Comparison of ENCODE assay signal across 9 cellular contexts in genomic region chr1:2174348-2175054, GRCh38. TPM values are rescaled to one million over a fixed set of nuclear protein-coding genes. Genes with fewer than 3 reads are reported as not detected.
DNase-seq lines count a peak whose midpoint lies in the region; ATAC-seq and TF ChIP-seq lines count a peak whose summit lies in the region.
"Had no signal": no experiment of that assay in that cellular context is flagged by ENCODE, and none has a peak within 500 bp of the region (broad histone marks: within the 10 kb centered on the region; RNA-seq: fewer than 3 reads in every experiment).

No MANE protein-coding gene starts in this region.

- no peak overlapping the region for H3K27ac Mint-ChIP-seq in naive B cell

- peak; percentile 98 for TF ChIP-seq CTCF in AG09309 (IDR thresholded peaks at IDR 0.05; ENCODE audit: control insufficient read depth, insufficient read depth, low read depth, low read length, missing control alignments)
- peak; percentile 83 for TF ChIP-seq CTCF in GM13976 (IDR thresholded peaks at IDR 0.05; ENCODE audit: borderline replicate concordance, control extremely low read depth, extremely low read depth, insufficient read depth, missing control alignments)

- peaks cover 0 to 11% (median 7%) of the 10 kb centered on the region in 3 donors for H3K4me1 Mint-ChIP-seq in naive B cell
- H3K4me1 Mint-ChIP-seq: immature natural killer cell had no signal

- no peaks in the 10 kb centered on the region for H3K9me3 Mint-ChIP-seq in naive B cell
- H3K9me3 Mint-ChIP-seq: immature natural killer cell had no signal

- ATAC-seq in naive B cell (ENCODE audit: low read depth in 2 of 2), result peak; percentile 21 to 49

- no peaks in the 10 kb centered on the region for H3K36me3 Mint-ChIP-seq in naive B cell

- DNase-seq in AG09309 (ENCODE audit: low read depth) (peak; percentile 7), GM13976 (ENCODE audit: low spot score) (peak; percentile 88), NCI-H345 (lab: John Stamatoyannopoulos, UW) (peak; percentile 49), fibroblast of gingiva (ENCODE audit: low read depth) (peak; percentile 38), naive B cell (no peak), NCI-H774 (lab: John Stamatoyannopoulos, UW) (no peak), LoVo (ENCODE audit: low spot score) (no peak)
- peak; percentile 45 for DNase-seq in activated CD8-positive, alpha-beta memory T cell treated with anti-CD3 and anti-CD28 coated beads, Interleukin-2, amount 50 U/mL, for 4 hours

- H3K27me3 Mint-ChIP-seq in naive B cell, result no peaks in the 10 kb centered on the region

- peak overlapping the region; percentile 40 for H3K4me3 ChIP-seq in AG09309 (ENCODE audit: control insufficient read depth, low read depth, low read length)

- in situ Hi-C loops in GM13976 (cut with MboI; ENCODE audit: low sequenced_read_pairs, unreplicated experiment), result no loop called here

- H3K4me3 Mint-ChIP-seq in naive B cell, result peak overlapping the region in 2 of 8 donors; percentile 15 to 41
- H3K4me3 Mint-ChIP-seq: immature natural killer cell had no signal

RNA-seq across cellular contexts. Expression of gene FAAP20, which starts 20.1 kb away (rescaled TPM):
- polyA plus RNA-seq in naive B cell (ENCODE audit: low read depth in 6 of 6), result 10 to 100 TPM; 67.1 to 90.7 (median 77.7) TPM

RNA-seq across cellular contexts. Expression of gene SKI, which starts 53.6 kb away (rescaled TPM):
- 1 to 10 TPM in 1 of 6 donors, under 1 TPM in 4, not detected in 1; 0.26 to 1.3 (median 0.52) TPM for polyA plus RNA-seq in naive B cell (ENCODE audit: low read depth in 6 of 6)

Comparison
In these comparisons a context has a peak if more than half of its experiments do, and no peak if none do; other contexts are left out.
1. DNase-seq: peak in AG09309 (single experiment), GM13976 (single experiment), NCI-H345 (single experiment), activated CD8-positive, alpha-beta memory T cell treated with anti-CD3 and anti-CD28 coated beads, Interleukin-2, amount 50 U/mL, for 4 hours (single experiment) and fibroblast of gingiva (single experiment); none in naive B cell (single experiment), NCI-H774 (single experiment) and LoVo (single experiment).